ENCODE assay signal across 24 cellular contexts in genomic region chr5:175874462-175875139, GRCh38. TPM values are rescaled to one million over a fixed set of nuclear protein-coding genes. Genes with fewer than 3 reads are reported as not detected.
"Had no signal": no experiment of that assay in that cellular context is flagged by ENCODE, and none has a peak within 500 bp of the region (broad histone marks: within the 10 kb centered on the region; RNA-seq: fewer than 3 reads in every experiment).

No MANE protein-coding gene starts in this region.

- H3K27me3 ChIP-seq: testis had no signal

- H3K9me3 ChIP-seq: esophagus squamous epithelium, lower lobe of right lung, pancreas, prostate gland, right atrium auricular region, sigmoid colon, testis, tibial artery had no signal

- H3K4me3 ChIP-seq: coronary artery, esophagus squamous epithelium, lower lobe of right lung, pancreas, prostate gland, right atrium auricular region, sigmoid colon, stomach, testis, tibial artery had no signal

- H3K36me3 ChIP-seq: esophagus squamous epithelium, lower lobe of right lung, pancreas, prostate gland, right atrium auricular region, sigmoid colon, stomach, tibial artery had no signal

- DNase-seq: dermis blood vessel endothelial cell; effector memory CD8-positive, alpha-beta T cell; erythroblast; esophagus squamous epithelium; head of caudate nucleus; left ventricle myocardium superior; lower lobe of right lung; natural killer cell; occipital lobe; pancreas; sigmoid colon; stimulated activated CD4-positive, alpha-beta T cell treated with anti-CD3 and anti-CD28 coated beads, Interleukin-2, amount 100 ng/mL, for 24 hours; stimulated activated CD4-positive, alpha-beta T cell treated with anti-CD3 and anti-CD28 coated beads, Interleukin-4, amount 100 ng/mL, for 24 hours; stimulated activated naive CD4-positive, alpha-beta T cell treated with Interleukin-2 at 50 U/mL for 16 hours; stomach; testis; tibial artery had no signal

- H3K27ac ChIP-seq: coronary artery, esophagus squamous epithelium, lower lobe of right lung, pancreas, prostate gland, right atrium auricular region, sigmoid colon, stomach, testis, tibial artery had no signal

RNA-seq across cellular contexts. Expression of gene CPLX2, which starts 3.2 kb away (rescaled TPM):
- total RNA-seq: dermis blood vessel endothelial cell, left ventricle myocardium superior, mononuclear cell, natural killer cell, right atrium auricular region, skeletal muscle tissue, subcutaneous adipose tissue had no signal
- polyA plus RNA-seq: keratinocyte had no signal
